9 cellular contexts compared by ENCODE assay signal in genomic region chr18:5075297-5075696, GRCh38.
"Had no signal": no experiment of that assay in that cellular context is flagged by ENCODE, and none has a peak within 500 bp of the region (broad histone marks: within the 10 kb centered on the region; RNA-seq: fewer than 3 reads in every experiment).

No MANE protein-coding gene starts in this region.

- H3K27ac ChIP-seq: GM23248 had no signal

- H3K4me2 ChIP-seq: GM23338 had no signal

- H3K9ac ChIP-seq: GM23248 had no signal

- H3K4me1 ChIP-seq: HAP-1 had no signal

- ATAC-seq: GM23338, HCT116 had no signal

- H3K9me3 ChIP-seq: HAP-1 had no signal

- DNase-seq: GM23248, GOT3, H7, H9, HCEC 1CT, HFFc6 had no signal

- H3K4me3 ChIP-seq: GM23248, GM23338, HAP-1 had no signal

- H3K36me3 ChIP-seq: HAP-1 had no signal

- H2AFZ ChIP-seq: GM23248, GM23338 had no signal
